Comparison of ENCODE assay signal across 32 cellular contexts in genomic region chr3:59684766-59685165, GRCh38.
DNase-seq lines count a peak whose midpoint lies in the region; ATAC-seq, FAIRE-seq and TF ChIP-seq lines count a peak whose summit lies in the region.
"Had no signal": no experiment of that assay in that cellular context is flagged by ENCODE, and none has a peak within 500 bp of the region (broad histone marks: within the 10 kb centered on the region; RNA-seq: fewer than 3 reads in every experiment).

No MANE protein-coding gene starts in this region.

- H3K27ac Mint-ChIP-seq in activated naive CD8-positive, alpha-beta T cell treated with anti-CD3 and anti-CD28 coated beads, Interleukin-2, amount 50 U/mL, for 24 hours, result no peak overlapping the region
- H3K27ac Mint-ChIP-seq: B cell; CD14-positive monocyte; CD4-positive, alpha-beta T cell; CD4-positive, CD25-positive, alpha-beta regulatory T cell; CD8-positive, alpha-beta memory T cell; CD8-positive, alpha-beta T cell had no signal

- H3K4me1 Mint-ChIP-seq in activated naive CD8-positive, alpha-beta T cell treated with anti-CD3 and anti-CD28 coated beads, Interleukin-2, amount 50 U/mL, for 24 hours, result no peaks in the 10 kb centered on the region
- H3K4me1 Mint-ChIP-seq: B cell; CD14-positive monocyte; CD8-positive, alpha-beta memory T cell had no signal

- no peaks in the 10 kb centered on the region for H3K27me3 Mint-ChIP-seq in activated naive CD8-positive, alpha-beta T cell treated with anti-CD3 and anti-CD28 coated beads, Interleukin-2, amount 50 U/mL, for 24 hours
- H3K27me3 Mint-ChIP-seq: CD4-positive, alpha-beta memory T cell; CD4-positive, alpha-beta T cell had no signal

- ATAC-seq in GM21717 (IDR thresholded peaks at IDR 0.05; ENCODE audit: unreplicated experiment), result no peak
- no peak for ATAC-seq in activated naive CD8-positive, alpha-beta T cell treated with anti-CD3 and anti-CD28 coated beads, Interleukin-2, amount 50 U/mL, for 24 hours
- ATAC-seq: A549; CD8-positive, alpha-beta T cell had no signal

- peak; percentile 6 for FAIRE-seq in D721Med (lab: Jason Lieb, UNC)
- FAIRE-seq: A204.1, A549 had no signal

- no peak overlapping the region for H3K4me3 ChIP-seq in retinal pigment epithelial cell (ENCODE audit: low read length)
- H3K4me3 ChIP-seq: A549; BLaER1; BLaER1 treated with 17β-estradiol and CSF1 and Interleukin-3, amounts not matched to agents 10 nM and 100 nM had no signal

- no peak overlapping the region for H3K4me3 Mint-ChIP-seq in activated naive CD8-positive, alpha-beta T cell treated with anti-CD3 and anti-CD28 coated beads, Interleukin-2, amount 50 U/mL, for 24 hours
- H3K4me3 Mint-ChIP-seq: B cell; CD14-positive monocyte; CD4-positive, alpha-beta memory T cell; CD4-positive, alpha-beta T cell; CD4-positive, CD25-positive, alpha-beta regulatory T cell; CD8-positive, alpha-beta memory T cell; CD8-positive, alpha-beta T cell had no signal

- peak; percentile 29 for DNase-seq in NCI-H82 (lab: John Stamatoyannopoulos, UW)
- no peak for DNase-seq in NCI-H82 treated with DMSO at 0.1 percent for 48 hours (lab: John Stamatoyannopoulos, UW; ENCODE audit: unreplicated experiment)
- no peak for DNase-seq in D721Med (ENCODE audit: insufficient read length, low spot score)
- peak; percentile 64 for DNase-seq in retinal pigment epithelial cell (ENCODE audit: low read depth)
- DNase-seq in activated naive CD8-positive, alpha-beta T cell treated with anti-CD3 and anti-CD28 coated beads, Interleukin-2, amount 50 U/mL, for 24 hours, result no peak
- DNase-seq: 8988T; ACHN; AML-193; BE2C; C1 segment of cervical spinal cord; Caco-2; Calu3; CD4-positive, alpha-beta memory T cell; CD4-positive, alpha-beta T cell; CD4-positive, CD25-positive, alpha-beta regulatory T cell; CD8-positive, alpha-beta memory T cell; CD8-positive, alpha-beta T cell; COR-L47; DMS 273 treated with DMSO at 0.1 percent for 48 hours; DMS153; DMS53; DMS79; DMS79 treated with DMSO at 0.1 percent for 48 hours; DND-41; EL had no signal

- TF ChIP-seq CTCF in D721Med (IDR thresholded peaks at IDR 0.05; ENCODE audit: insufficient read depth, missing control alignments) (no peak), retinal pigment epithelial cell (conservative IDR thresholded peaks at IDR 0.05; ENCODE audit: low read depth, low read length) (no peak)

- no peaks in the 10 kb centered on the region for H3K9me3 Mint-ChIP-seq in activated naive CD8-positive, alpha-beta T cell treated with anti-CD3 and anti-CD28 coated beads, Interleukin-2, amount 50 U/mL, for 24 hours
- H3K9me3 Mint-ChIP-seq: CD4-positive, alpha-beta memory T cell; CD4-positive, alpha-beta T cell; CD8-positive, alpha-beta memory T cell; CD8-positive, alpha-beta T cell had no signal

- H3K36me3 Mint-ChIP-seq in activated naive CD8-positive, alpha-beta T cell treated with anti-CD3 and anti-CD28 coated beads, Interleukin-2, amount 50 U/mL, for 24 hours (ENCODE audit: low read depth), result no peaks in the 10 kb centered on the region
- H3K36me3 Mint-ChIP-seq: CD14-positive monocyte; CD4-positive, alpha-beta memory T cell; CD4-positive, CD25-positive, alpha-beta regulatory T cell; CD8-positive, alpha-beta memory T cell; CD8-positive, alpha-beta T cell had no signal

Comparison
In these comparisons a context has a peak if more than half of its experiments do, and no peak if none do; other contexts are left out.
1. DNase-seq: peak in NCI-H82 (single experiment) and retinal pigment epithelial cell (single experiment); none in NCI-H82 treated with DMSO at 0.1 percent for 48 hours (single experiment), D721Med (single experiment) and activated naive CD8-positive, alpha-beta T cell treated with anti-CD3 and anti-CD28 coated beads, Interleukin-2, amount 50 U/mL, for 24 hours (single experiment).